ENCODE assay signal across 25 cellular contexts in the genomic region with DNA sequence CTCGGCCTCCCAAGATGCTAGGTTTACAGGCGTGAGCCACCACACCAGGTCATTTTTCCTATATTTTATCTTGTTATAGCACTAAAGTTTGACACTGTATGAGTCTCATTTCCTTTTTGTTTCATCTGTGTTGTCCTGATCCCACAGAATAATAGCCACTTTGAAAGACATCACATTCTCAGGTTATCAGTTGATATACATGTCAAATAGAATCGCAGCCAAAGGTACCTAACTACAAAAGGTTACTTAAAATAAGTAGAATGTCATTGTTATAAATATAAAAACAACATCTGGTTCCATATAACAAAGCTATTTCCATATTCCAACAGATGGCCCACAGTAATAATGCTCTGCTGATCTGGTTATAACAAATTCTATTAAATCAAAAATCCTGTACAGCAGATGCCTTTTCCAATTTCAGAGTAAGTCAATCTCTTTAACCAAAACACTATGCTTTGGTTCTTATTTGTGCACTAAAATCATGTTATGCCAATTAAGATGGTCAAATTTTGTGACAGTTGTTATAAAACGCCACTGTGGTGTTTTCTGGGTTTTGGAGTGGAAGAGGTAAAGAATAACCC. TPM values are rescaled to one million over a fixed set of nuclear protein-coding genes. Genes with fewer than 3 reads are reported as not detected.
"Had no signal": no experiment of that assay in that cellular context is flagged by ENCODE, and none has a peak within 500 bp of the region (broad histone marks: within the 10 kb centered on the region; RNA-seq: fewer than 3 reads in every experiment).

No MANE protein-coding gene starts in this region.

- H3K27ac ChIP-seq: foreskin keratinocyte, hepatocyte, left lung, neutrophil, pancreas, thyroid gland had no signal

- H3K4me3 ChIP-seq: hepatocyte, left lung, pancreas, thyroid gland had no signal

- H3K9me3 ChIP-seq: left lung, neutrophil, pancreas, thyroid gland had no signal

- H3K36me3 ChIP-seq: left lung, neutrophil, pancreas, thyroid gland had no signal

- DNase-seq: activated CD4-positive, alpha-beta T cell treated with anti-CD3 and anti-CD28 coated beads for 4 hours; activated CD4-positive, alpha-beta T cell treated with anti-CD3 and anti-CD28 coated beads, Interleukin-2, amount 50 U/mL, for 48 hours; activated CD4-positive, CD25-positive, alpha-beta regulatory T cell; activated CD8-positive, alpha-beta memory T cell treated with anti-CD3 and anti-CD28 coated beads, Interleukin-2, amount 50 U/mL, for 48 hours; activated effector memory CD4-positive, alpha-beta T cell treated with Interleukin-2 at 50 U/mL for 16 hours; activated naive CD4-positive, alpha-beta T cell treated with anti-CD3 and anti-CD28 coated beads for 36 hours; activated naive CD8-positive, alpha-beta T cell treated with anti-CD3 and anti-CD28 coated beads, Interleukin-2, amount 50 U/mL, for 24 hours; activated T-cell treated with anti-CD3 and anti-CD28 coated beads, Interleukin-2, amount 50 U/mL, for 4 hours; effector CD4-positive, alpha-beta T cell; foreskin keratinocyte; kidney glomerular epithelial cell; left lung; naive thymus-derived CD8-positive, alpha-beta T cell; pancreas; right cardiac atrium; stimulated activated CD4-positive, alpha-beta T cell treated with anti-CD3 and anti-CD28 coated beads, Interleukin-12 subunit alpha, Interleukin-12 subunit beta, amount 100 ng/mL, for 4 hours; stimulated activated CD4-positive, alpha-beta T cell treated with anti-CD3 and anti-CD28 coated beads, Interleukin-4, amount 100 ng/mL, for 4 hours; substantia nigra; T-helper 17 cell; thyroid gland had no signal

- H3K27ac Mint-ChIP-seq: activated naive CD4-positive, alpha-beta T cell treated with anti-CD3 and anti-CD28 coated beads for 36 hours; activated naive CD8-positive, alpha-beta T cell treated with anti-CD3 and anti-CD28 coated beads, Interleukin-2, amount 50 U/mL, for 24 hours; mesothelial cell of epicardium; stimulated activated naive CD8-positive, alpha-beta T cell treated with anti-CD3 and anti-CD28 coated beads, Interleukin-15, Interleukin-2, amounts not matched to agents 100 ng/mL and 50 ng/mL, for 24 hours; T-helper 17 cell had no signal

- FAIRE-seq: pancreas had no signal

- H3K4me2 ChIP-seq: hepatocyte had no signal

- H3K27me3 Mint-ChIP-seq: activated naive CD8-positive, alpha-beta T cell treated with anti-CD3 and anti-CD28 coated beads, Interleukin-2, amount 50 U/mL, for 24 hours; naive thymus-derived CD8-positive, alpha-beta T cell; stimulated activated naive CD8-positive, alpha-beta T cell treated with anti-CD3 and anti-CD28 coated beads, Interleukin-15, Interleukin-2, amounts not matched to agents 100 ng/mL and 50 ng/mL, for 24 hours; T-helper 17 cell had no signal

- ATAC-seq: activated naive CD8-positive, alpha-beta T cell treated with anti-CD3 and anti-CD28 coated beads, Interleukin-2, amount 50 U/mL, for 24 hours; activated T-cell treated with anti-CD3 and anti-CD28 coated beads, Interleukin-2, amount 50 U/mL, for 4 hours; foreskin keratinocyte; left lung; naive thymus-derived CD8-positive, alpha-beta T cell; pancreas; right cardiac atrium; T-helper 17 cell had no signal

- H2AFZ ChIP-seq: hepatocyte had no signal

- H3K27me3 ChIP-seq: foreskin keratinocyte, hepatocyte, left lung, neutrophil, pancreas, thyroid gland had no signal

- H3K36me3 Mint-ChIP-seq: mesothelial cell of epicardium had no signal

- H3K4me3 Mint-ChIP-seq: activated naive CD4-positive, alpha-beta T cell treated with anti-CD3 and anti-CD28 coated beads for 36 hours; activated naive CD8-positive, alpha-beta T cell treated with anti-CD3 and anti-CD28 coated beads, Interleukin-2, amount 50 U/mL, for 24 hours; activated T-cell treated with anti-CD3 and anti-CD28 coated beads, Interleukin-2, amount 50 U/mL, for 4 hours; mesothelial cell of epicardium; stimulated activated naive CD8-positive, alpha-beta T cell treated with anti-CD3 and anti-CD28 coated beads, Interleukin-15, Interleukin-2, amounts not matched to agents 100 ng/mL and 50 ng/mL, for 24 hours; T-helper 17 cell had no signal

- H3K9me3 Mint-ChIP-seq: activated naive CD4-positive, alpha-beta T cell treated with anti-CD3 and anti-CD28 coated beads for 36 hours; activated naive CD8-positive, alpha-beta T cell treated with anti-CD3 and anti-CD28 coated beads, Interleukin-2, amount 50 U/mL, for 24 hours; activated T-cell treated with anti-CD3 and anti-CD28 coated beads, Interleukin-2, amount 50 U/mL, for 4 hours; mesothelial cell of epicardium; naive thymus-derived CD8-positive, alpha-beta T cell; stimulated activated naive CD8-positive, alpha-beta T cell treated with anti-CD3 and anti-CD28 coated beads, Interleukin-15, Interleukin-2, amounts not matched to agents 100 ng/mL and 50 ng/mL, for 24 hours had no signal

RNA-seq across cellular contexts. Expression of a gene that starts 51.6 kb away (rescaled TPM):
- total RNA-seq: foreskin keratinocyte, glomerular endothelial cell had no signal
- polyA plus RNA-seq: foreskin keratinocyte had no signal
